Comparison of ENCODE assay signal across 7 cellular contexts in the genomic region with DNA sequence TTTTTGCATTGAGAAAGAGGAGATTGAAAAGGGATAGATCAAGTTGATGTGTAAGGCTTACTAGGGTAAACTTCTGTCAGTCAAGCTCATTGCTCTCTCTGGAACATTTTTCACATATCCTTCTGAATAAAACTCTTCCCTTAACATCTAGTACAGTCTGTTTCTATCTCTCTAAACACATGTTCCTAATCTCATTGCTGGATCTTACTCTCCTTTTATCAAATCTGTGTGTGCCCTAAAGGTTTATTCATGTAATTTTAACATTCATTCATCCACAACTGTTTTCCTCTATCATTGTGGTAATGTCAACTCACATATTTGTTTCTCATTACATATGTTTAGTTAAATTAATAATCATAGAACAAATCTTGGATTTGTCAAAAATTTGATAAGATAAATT.
"Had no signal": no experiment of that assay in that cellular context is flagged by ENCODE, and none has a peak within 500 bp of the region (broad histone marks: within the 10 kb centered on the region; RNA-seq: fewer than 3 reads in every experiment).

No MANE protein-coding gene starts in this region.

- H3K4me3 ChIP-seq: GM12878 had no signal

- DNase-seq: GDM1, GF-D8 had no signal

- ATAC-seq: GM12878 had no signal

- FAIRE-seq: GM12878, GM12891, GM12892, GM18507, GM19239 had no signal
